In genomic region chr14:97713023-97713422, GRCh38 we compare ENCODE assay signal across 1 cellular context.
TF ChIP-seq lines count a peak whose summit lies in the region.

No MANE protein-coding gene starts in this region.

TF ChIP-seq in HEK293, 187 proteins besides CTCF, POLR2A, EP300 and RAD21 (continued from another document and continues in another):
- TF ChIP-seq ZSCAN5A (tag by site-specific recombination; IDR thresholded peaks at IDR 0.05) (no peak), ZBTB49 (tag by site-specific recombination; IDR thresholded peaks at IDR 0.05; ENCODE audit: low read depth) (no peak), ZNF16 (tag by site-specific recombination; IDR thresholded peaks at IDR 0.05; ENCODE audit: low read depth) (no peak), ZNF292 (tag by site-specific recombination; IDR thresholded peaks at IDR 0.05; ENCODE audit: borderline replicate concordance, low read depth) (no peak), ZNF324 (tag by site-specific recombination; IDR thresholded peaks at IDR 0.05) (no peak), OSR2 (tag by site-specific recombination; IDR thresholded peaks at IDR 0.05) (no peak), ZBTB8A (tag by site-specific recombination; IDR thresholded peaks at IDR 0.05) (no peak), SCRT1 (tag by site-specific recombination; IDR thresholded peaks at IDR 0.05; ENCODE audit: borderline replicate concordance) (no peak), ZFP69B (tag by site-specific recombination; IDR thresholded peaks at IDR 0.05) (no peak), ZNF555 (tag by site-specific recombination; conservative IDR thresholded peaks at IDR 0.05) (no peak), ZNF266 (tag by site-specific recombination; IDR thresholded peaks at IDR 0.05; ENCODE audit: low read depth) (no peak), PRDM4 (tag by site-specific recombination; IDR thresholded peaks at IDR 0.05) (no peak), ZNF169 (tag by site-specific recombination; IDR thresholded peaks at IDR 0.05) (no peak), YY2 (tag by site-specific recombination; IDR thresholded peaks at IDR 0.05) (no peak), ZNF362 (tag by site-specific recombination; IDR thresholded peaks at IDR 0.05) (no peak), ZNF114 (tag by site-specific recombination; IDR thresholded peaks at IDR 0.05) (no peak), ZNF214 (tag by site-specific recombination; IDR thresholded peaks at IDR 0.05; ENCODE audit: borderline replicate concordance) (no peak), ZNF239 (tag by site-specific recombination; IDR thresholded peaks at IDR 0.05) (no peak), ELK4 (IDR thresholded peaks at IDR 0.05; ENCODE audit: borderline replicate concordance, low read depth, low read length) (no peak), MZF1 (tag by site-specific recombination; IDR thresholded peaks at IDR 0.05; ENCODE audit: borderline replicate concordance) (no peak), BCL11A (tag by site-specific recombination; IDR thresholded peaks at IDR 0.05; ENCODE audit: low read depth) (no peak), ZNF670 (tag by site-specific recombination; IDR thresholded peaks at IDR 0.05; ENCODE audit: low read depth) (no peak), SP7 (tag by site-specific recombination; IDR thresholded peaks at IDR 0.05) (peak; percentile 62), FEZF1 (tag by site-specific recombination; IDR thresholded peaks at IDR 0.05) (0 out of 2 replicates have a peak, but pooled peaks have one; percentile 21), ZSCAN18 (tag by site-specific recombination; IDR thresholded peaks at IDR 0.05) (no peak), PRDM10 (tag by site-specific recombination; IDR thresholded peaks at IDR 0.05) (no peak), ZNF221 (tag by site-specific recombination; IDR thresholded peaks at IDR 0.05; ENCODE audit: borderline replicate concordance) (no peak), ZNF350 (tag by site-specific recombination; IDR thresholded peaks at IDR 0.05) (no peak), ZNF645 (tag by site-specific recombination; IDR thresholded peaks at IDR 0.05) (no peak), ZFHX2 (tag by site-specific recombination; conservative IDR thresholded peaks at IDR 0.05) (no peak), TRIM28 (IDR thresholded peaks at IDR 0.05; ENCODE audit: borderline replicate concordance, low read length) (no peak), ZBTB20 (tag by site-specific recombination; IDR thresholded peaks at IDR 0.05) (no peak), ZNF394 (tag by site-specific recombination; IDR thresholded peaks at IDR 0.05; ENCODE audit: borderline replicate concordance) (peak; percentile 16; the same call in 1 of the 2 replicates), ZNF544 (tag by site-specific recombination; IDR thresholded peaks at IDR 0.05) (no peak), ZNF561 (tag by site-specific recombination; IDR thresholded peaks at IDR 0.05; ENCODE audit: borderline replicate concordance) (no peak), ZNF776 (tag by site-specific recombination; IDR thresholded peaks at IDR 0.05; ENCODE audit: borderline replicate concordance) (no peak), ZNF223 (tag by site-specific recombination; IDR thresholded peaks at IDR 0.05) (no peak)
- TF ChIP-seq, protein P1, sequence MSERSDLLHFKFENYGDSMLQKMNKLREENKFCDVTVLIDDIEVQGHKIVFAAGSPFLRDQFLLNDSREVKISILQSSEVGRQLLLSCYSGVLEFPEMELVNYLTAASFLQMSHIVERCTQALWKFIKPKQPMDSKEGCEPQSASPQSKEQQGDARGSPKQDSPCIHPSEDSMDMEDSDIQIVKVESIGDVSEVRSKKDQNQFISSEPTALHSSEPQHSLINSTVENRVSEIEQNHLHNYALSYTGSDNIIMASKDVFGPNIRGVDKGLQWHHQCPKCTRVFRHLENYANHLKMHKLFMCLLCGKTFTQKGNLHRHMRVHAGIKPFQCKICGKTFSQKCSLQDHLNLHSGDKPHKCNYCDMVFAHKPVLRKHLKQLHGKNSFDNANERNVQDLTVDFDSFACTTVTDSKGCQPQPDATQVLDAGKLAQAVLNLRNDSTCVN (tag by site-specific recombination; optimal IDR thresholded peaks at IDR 0.05) = no peak
- TF ChIP-seq, protein P2, sequence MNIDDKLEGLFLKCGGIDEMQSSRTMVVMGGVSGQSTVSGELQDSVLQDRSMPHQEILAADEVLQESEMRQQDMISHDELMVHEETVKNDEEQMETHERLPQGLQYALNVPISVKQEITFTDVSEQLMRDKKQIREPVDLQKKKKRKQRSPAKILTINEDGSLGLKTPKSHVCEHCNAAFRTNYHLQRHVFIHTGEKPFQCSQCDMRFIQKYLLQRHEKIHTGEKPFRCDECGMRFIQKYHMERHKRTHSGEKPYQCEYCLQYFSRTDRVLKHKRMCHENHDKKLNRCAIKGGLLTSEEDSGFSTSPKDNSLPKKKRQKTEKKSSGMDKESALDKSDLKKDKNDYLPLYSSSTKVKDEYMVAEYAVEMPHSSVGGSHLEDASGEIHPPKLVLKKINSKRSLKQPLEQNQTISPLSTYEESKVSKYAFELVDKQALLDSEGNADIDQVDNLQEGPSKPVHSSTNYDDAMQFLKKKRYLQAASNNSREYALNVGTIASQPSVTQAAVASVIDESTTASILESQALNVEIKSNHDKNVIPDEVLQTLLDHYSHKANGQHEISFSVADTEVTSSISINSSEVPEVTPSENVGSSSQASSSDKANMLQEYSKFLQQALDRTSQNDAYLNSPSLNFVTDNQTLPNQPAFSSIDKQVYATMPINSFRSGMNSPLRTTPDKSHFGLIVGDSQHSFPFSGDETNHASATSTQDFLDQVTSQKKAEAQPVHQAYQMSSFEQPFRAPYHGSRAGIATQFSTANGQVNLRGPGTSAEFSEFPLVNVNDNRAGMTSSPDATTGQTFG (tag by site-specific recombination; IDR thresholded peaks at IDR 0.05; ENCODE audit: borderline replicate concordance) = no peak
